In the genomic region with DNA sequence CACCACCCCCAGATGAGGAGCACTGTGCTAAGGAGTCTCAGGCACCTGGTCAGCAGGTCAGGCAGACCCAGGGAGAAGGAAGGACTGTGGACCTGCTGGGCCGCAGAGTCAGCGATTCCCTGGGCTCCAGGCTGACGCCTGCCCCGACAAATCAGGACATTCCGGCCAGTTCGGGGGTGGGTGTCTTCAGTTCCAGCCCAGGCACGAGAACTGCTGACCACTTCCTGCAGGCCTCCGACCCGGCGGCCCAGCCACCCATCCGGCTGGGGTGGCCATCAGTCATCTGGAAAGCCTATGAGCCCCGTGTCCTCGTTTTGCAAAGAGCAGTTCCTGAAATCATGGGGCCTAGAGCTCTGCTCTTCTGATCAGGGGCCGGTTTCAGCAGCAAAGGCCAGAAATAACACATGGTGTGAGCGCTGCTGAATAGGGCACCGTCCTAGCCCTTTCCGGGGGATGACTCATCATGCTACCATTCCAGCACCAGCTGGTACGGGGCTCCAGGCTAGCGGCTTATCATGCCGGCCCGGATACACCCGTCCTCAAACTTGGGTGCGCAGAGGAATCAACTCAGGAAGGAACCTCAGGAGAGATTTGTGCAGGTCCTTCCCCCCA, we compare ENCODE assay signal across 8 cellular contexts. TPM values are rescaled to one million over a fixed set of nuclear protein-coding genes. Genes with fewer than 3 reads are reported as not detected.
DNase-seq lines count a peak whose midpoint lies in the region.

No MANE protein-coding gene starts in this region.

- DNase-seq in C1 segment of cervical spinal cord (lab: John Stamatoyannopoulos, UW) (peak in 10 of 14 donors; percentile 34 to 72 (median 54)), HCEC 1CT (peak; percentile 77), SK-MEL-5 (ENCODE audit: low read depth, low spot score) (peak; percentile 42), glomerular endothelial cell (ENCODE audit: extremely low read depth, low read depth, low spot score) (peak; percentile 94), pulmonary artery endothelial cell (ENCODE audit: low read depth, low spot score) (peak; percentile 100), NCI-H128 (lab: John Stamatoyannopoulos, UW; ENCODE audit: unreplicated experiment) (no peak), NCI-H2107 treated with DMSO at 0.1 percent for 48 hours (lab: John Stamatoyannopoulos, UW; ENCODE audit: unreplicated experiment) (no peak)
- DNase-seq in stimulated activated CD4-positive, alpha-beta T cell treated with anti-CD3 and anti-CD28 coated beads, Interleukin-4, amount 100 ng/mL, for 1 hour: no peak

- in situ Hi-C loops in SK-MEL-5 (cut with HindIII; ENCODE audit: low pct_unique_long_range_greater_than_20kb, low sequenced_read_pairs): no loop called here

RNA-seq across cellular contexts. Expression of a gene that starts 7.8 kb away (rescaled TPM):
- 23.7 and 31.6 TPM in 2 replicates for total RNA-seq in SK-MEL-5 (2014; rRNA removed; shearing (Covaris generic))
- polyA plus RNA-seq in SK-MEL-5 (2015; cell fraction: cytosol; rRNA removed): 21.2 and 23.3 TPM in 2 replicates
- polyA plus RNA-seq in SK-MEL-5 (2015; cell fraction: nucleus; rRNA removed): 61.1 and 97.6 TPM in 2 replicates
- total RNA-seq in glomerular endothelial cell: 91.2 and 227 TPM in 2 replicates
- total RNA-seq in pulmonary artery endothelial cell: 145 and 203 TPM in 2 replicates

RNA-seq across cellular contexts. Expression of a gene that starts 32.6 kb away (rescaled TPM):
- 0.29 and 0.51 TPM in 2 replicates for total RNA-seq in SK-MEL-5 (2014; rRNA removed; shearing (Covaris generic))
- polyA plus RNA-seq in SK-MEL-5 (2015; cell fraction: cytosol; rRNA removed): 0.11 and 0.24 TPM in 2 replicates
- polyA plus RNA-seq in SK-MEL-5 (2015; cell fraction: nucleus; rRNA removed): 0.27 TPM in 1 of 2 replicates, not detected in the other
- total RNA-seq in glomerular endothelial cell: 0.29 and 0.99 TPM in 2 replicates
- total RNA-seq in pulmonary artery endothelial cell: 1.1 and 3.5 TPM in 2 replicates

Comparison
In these comparisons a context has a peak if more than half of its experiments do, and no peak if none do; other contexts are left out.
1. DNase-seq: peak in C1 segment of cervical spinal cord (10 of 14), HCEC 1CT (single experiment), SK-MEL-5 (single experiment), glomerular endothelial cell (single experiment) and pulmonary artery endothelial cell (single experiment); none in NCI-H128 (single experiment), NCI-H2107 treated with DMSO at 0.1 percent for 48 hours (single experiment) and stimulated activated CD4-positive, alpha-beta T cell treated with anti-CD3 and anti-CD28 coated beads, Interleukin-4, amount 100 ng/mL, for 1 hour (single experiment).